In the genomic region with DNA sequence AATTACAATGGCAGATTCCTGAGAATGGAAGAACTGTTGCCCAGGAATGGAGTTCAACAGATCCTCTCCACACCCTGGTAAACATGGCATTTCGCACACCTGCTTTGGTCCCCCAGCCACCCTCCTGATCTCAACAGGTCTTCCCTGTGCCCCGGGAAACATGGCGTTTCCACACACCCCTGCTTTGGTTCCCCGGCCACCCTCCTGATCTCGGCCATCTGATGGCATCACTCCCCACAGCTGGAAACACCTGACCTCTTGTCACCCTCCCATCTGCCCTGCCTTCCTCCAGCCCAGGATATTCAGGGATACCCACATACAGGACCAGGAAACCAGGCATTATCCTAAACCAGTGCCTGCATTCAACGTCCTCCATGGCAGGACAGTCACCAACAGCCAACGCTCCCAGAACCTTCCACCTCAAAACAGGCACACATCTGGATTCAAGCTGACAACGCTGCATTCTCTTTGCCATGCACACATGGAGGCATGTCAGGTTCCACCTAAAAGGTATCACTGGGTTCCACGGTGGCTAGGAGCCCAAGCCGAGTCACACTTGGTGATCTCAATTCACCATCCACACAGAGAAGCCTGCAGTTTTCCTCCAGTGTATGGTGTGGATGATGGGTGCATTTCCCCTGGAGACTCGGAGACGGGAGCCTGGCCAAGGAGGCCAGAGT, we compare ENCODE assay signal across 18 cellular contexts.
DNase-seq lines count a peak whose midpoint lies in the region; ATAC-seq and TF ChIP-seq lines count a peak whose summit lies in the region.
"Had no signal": no experiment of that assay in that cellular context is flagged by ENCODE, and none has a peak within 500 bp of the region (broad histone marks: within the 10 kb centered on the region; RNA-seq: fewer than 3 reads in every experiment).

No MANE protein-coding gene starts in this region.

- no peak for ATAC-seq in Right ventricle myocardium superior (ENCODE audit: poor library complexity)
- no peak for ATAC-seq in GM19463 (IDR thresholded peaks at IDR 0.05; ENCODE audit: unreplicated experiment)
- no peak for ATAC-seq in stimulated activated effector memory CD8-positive, alpha-beta T cell treated with anti-CD3 and anti-CD28 coated beads, Interleukin-12 subunit alpha, Interleukin-12 subunit beta, amount 100 ng/mL, for 72 hours
- ATAC-seq: HepG2, natural killer cell had no signal

- H3K27me3 ChIP-seq in left ventricle myocardium inferior (ENCODE audit: low read depth) (no peaks in the 10 kb centered on the region), layer of hippocampus (ENCODE audit: control insufficient read depth, insufficient read depth, low read length) (no peaks in the 10 kb centered on the region), prostate gland (replicated peaks; ENCODE audit: insufficient read depth) (no peaks in the 10 kb centered on the region)
- H3K27me3 ChIP-seq: cardiac muscle cell had no signal

- peaks cover 21% of the 10 kb centered on the region for H3K4me1 Mint-ChIP-seq in stimulated activated effector memory CD8-positive, alpha-beta T cell treated with anti-CD3 and anti-CD28 coated beads, Interleukin-12 subunit alpha, Interleukin-12 subunit beta, amount 100 ng/mL, for 72 hours
- H3K4me1 Mint-ChIP-seq: natural killer cell had no signal

- no peaks in the 10 kb centered on the region for H3K9me3 ChIP-seq in left ventricle myocardium inferior (replicated peaks)
- H3K9me3 ChIP-seq in prostate gland = no peaks in the 10 kb centered on the region
- H3K9me3 ChIP-seq: thoracic aorta had no signal

- H3K4me1 ChIP-seq in left ventricle myocardium inferior = peaks cover 83% of the 10 kb centered on the region
- H3K4me1 ChIP-seq in prostate gland (replicated peaks) = peaks cover 18% of the 10 kb centered on the region

- 60% methylated on average over 12 of the region's 12 CpGs for WGBS in prostate gland

- no peak overlapping the region for H3K4me3 ChIP-seq in left ventricle myocardium inferior
- H3K4me3 ChIP-seq in prostate gland = no peak overlapping the region
- H3K4me3 ChIP-seq: cardiac muscle cell, PC-9 had no signal

- DNase-seq in left ventricle myocardium inferior = no peak
- no peak for DNase-seq in Right ventricle myocardium superior
- DNase-seq in prostate gland (ENCODE audit: low spot score) = no peak
- no peak for DNase-seq in activated CD4-positive, alpha-beta T cell treated with anti-CD3 and anti-CD28 coated beads for 4 hours
- DNase-seq in Kasumi-1 (lab: John Stamatoyannopoulos, UW) = no peak
- DNase-seq in stimulated activated effector memory CD8-positive, alpha-beta T cell treated with anti-CD3 and anti-CD28 coated beads, Interleukin-12 subunit alpha, Interleukin-12 subunit beta, amount 100 ng/mL, for 72 hours (ENCODE audit: low spot score in 2 of 2) = no peak
- DNase-seq: activated CD4-positive, alpha-beta T cell treated with anti-CD3 and anti-CD28 coated beads, Interleukin-2, amount 50 U/mL, for 1 hour; effector CD8-positive, alpha-beta T cell; natural killer cell; stimulated activated CD4-positive, alpha-beta T cell treated with anti-CD3 and anti-CD28 coated beads, Interleukin-1b, Interleukin-23, amount 100 ng/mL, for 48 hours; T1000 had no signal

- no peak for TF ChIP-seq CTCF in left ventricle myocardium inferior (IDR thresholded peaks at IDR 0.05; ENCODE audit: borderline replicate concordance)
- no peak for TF ChIP-seq CTCF in prostate gland (IDR thresholded peaks at IDR 0.05)

- H3K27ac ChIP-seq in left ventricle myocardium inferior (replicated peaks) = peak overlapping the region; percentile 72
- H3K27ac ChIP-seq in layer of hippocampus (ENCODE audit: low read depth, low read length) = peak overlapping the region; percentile 85
- H3K27ac ChIP-seq in prostate gland = peak overlapping the region; percentile 41 to 58
- H3K27ac ChIP-seq: cardiac muscle cell, PC-9, thoracic aorta had no signal

- TF ChIP-seq POLR2A in prostate gland (IDR thresholded peaks at IDR 0.05) = no peak

- H3K4me3 Mint-ChIP-seq in stimulated activated effector memory CD8-positive, alpha-beta T cell treated with anti-CD3 and anti-CD28 coated beads, Interleukin-12 subunit alpha, Interleukin-12 subunit beta, amount 100 ng/mL, for 72 hours = no peak overlapping the region
- H3K4me3 Mint-ChIP-seq: activated naive CD8-positive, alpha-beta T cell; natural killer cell had no signal

- intact Hi-C loops in left ventricle myocardium inferior (cut with micrococcal nuclease) = loop anchor here (10.0 kb wide), 1 partner anchor 61 kb away; no protein-coding TSS in a partner anchor
- intact Hi-C loops in Right ventricle myocardium superior (cut with DNase I) = no loop called here
- intact Hi-C loops in prostate gland (cut with DNase I) = no loop called here

- H3K9me3 Mint-ChIP-seq in stimulated activated effector memory CD8-positive, alpha-beta T cell treated with anti-CD3 and anti-CD28 coated beads, Interleukin-12 subunit alpha, Interleukin-12 subunit beta, amount 100 ng/mL, for 72 hours = peaks cover 9% of the 10 kb centered on the region
- H3K9me3 Mint-ChIP-seq: natural killer cell had no signal

- H3K27ac Mint-ChIP-seq in stimulated activated effector memory CD8-positive, alpha-beta T cell treated with anti-CD3 and anti-CD28 coated beads, Interleukin-12 subunit alpha, Interleukin-12 subunit beta, amount 100 ng/mL, for 72 hours = no peak overlapping the region
- H3K27ac Mint-ChIP-seq: activated naive CD8-positive, alpha-beta T cell; natural killer cell had no signal

- no peaks in the 10 kb centered on the region for H3K36me3 ChIP-seq in left ventricle myocardium inferior
- H3K36me3 ChIP-seq in prostate gland = no peaks in the 10 kb centered on the region
- H3K36me3 ChIP-seq: cardiac muscle cell, thoracic aorta had no signal

- no peaks in the 10 kb centered on the region for H3K36me3 Mint-ChIP-seq in stimulated activated effector memory CD8-positive, alpha-beta T cell treated with anti-CD3 and anti-CD28 coated beads, Interleukin-12 subunit alpha, Interleukin-12 subunit beta, amount 100 ng/mL, for 72 hours
- H3K36me3 Mint-ChIP-seq: natural killer cell had no signal
